8 cellular contexts compared by ENCODE assay signal in the genomic region with DNA sequence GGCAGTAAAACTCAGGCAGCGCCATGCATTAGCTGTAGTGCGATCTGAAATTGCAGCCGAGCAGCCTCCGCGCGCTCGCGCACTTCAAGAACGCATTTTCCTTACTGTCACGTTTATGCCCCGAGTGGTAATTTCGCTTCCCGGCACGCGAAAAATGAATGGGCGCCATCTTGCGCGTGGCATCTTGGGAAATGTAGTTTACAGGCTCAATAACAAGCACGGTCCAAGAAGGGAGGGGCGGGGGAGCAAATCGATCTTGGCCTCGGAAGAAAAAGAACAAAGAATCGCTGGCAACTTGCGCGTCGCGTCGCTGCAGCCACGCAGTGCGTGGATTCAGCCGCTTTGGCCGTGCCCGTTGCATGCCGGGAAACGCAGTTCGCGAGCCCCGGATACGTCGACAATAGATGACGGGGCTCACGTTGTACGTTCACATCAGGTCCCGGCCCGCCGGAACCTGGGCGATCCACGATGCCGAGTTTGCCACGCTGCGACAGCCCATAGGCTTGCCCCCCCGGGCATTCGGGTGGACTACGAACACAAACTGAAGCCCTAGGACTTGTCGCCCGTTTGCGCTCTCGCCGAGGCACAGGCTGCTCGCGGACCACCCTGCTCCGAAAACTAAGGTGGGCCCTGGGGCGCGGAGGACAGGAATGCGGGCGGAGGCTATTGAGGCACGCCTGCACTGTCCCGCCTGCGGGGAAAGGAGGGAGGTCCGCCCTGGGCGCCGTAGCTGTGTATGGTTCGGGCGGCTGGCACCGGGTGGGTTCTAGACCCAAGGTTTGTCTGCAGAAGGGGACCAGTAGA. TPM values are rescaled to one million over a fixed set of nuclear protein-coding genes. Genes with fewer than 3 reads are reported as not detected.
DNase-seq lines count a peak whose midpoint lies in the region; ATAC-seq, FAIRE-seq and TF ChIP-seq lines count a peak whose summit lies in the region.

A gene with protein sequence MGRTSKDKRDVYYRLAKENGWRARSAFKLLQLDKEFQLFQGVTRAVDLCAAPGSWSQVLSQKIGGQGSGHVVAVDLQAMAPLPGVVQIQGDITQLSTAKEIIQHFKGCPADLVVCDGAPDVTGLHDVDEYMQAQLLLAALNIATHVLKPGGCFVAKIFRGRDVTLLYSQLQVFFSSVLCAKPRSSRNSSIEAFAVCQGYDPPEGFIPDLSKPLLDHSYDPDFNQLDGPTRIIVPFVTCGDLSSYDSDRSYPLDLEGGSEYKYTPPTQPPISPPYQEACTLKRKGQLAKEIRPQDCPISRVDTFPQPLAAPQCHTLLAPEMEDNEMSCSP (plus strand): TSS at position 426 of the 804 bp plus-strand sequence. CDS start 1,849 bp downstream, outside the sequence.

- ATAC-seq in GM18502 (IDR thresholded peaks at IDR 0.05; ENCODE audit: poor library complexity, unreplicated experiment) (peak; percentile 87), HG02943 (IDR thresholded peaks at IDR 0.05; ENCODE audit: low read depth, unreplicated experiment) (peak; percentile 70), right cardiac atrium (peak; percentile 97), aorta (ENCODE audit: low FRiP score) (peak; percentile 93)

- no peak for TF ChIP-seq CTCF in astrocyte (IDR thresholded peaks at IDR 0.05; ENCODE audit: insufficient read depth, low read depth, low read length)

- H3K4me1 ChIP-seq in astrocyte (ENCODE audit: insufficient read depth, low read length) = peaks cover 10% of the 10 kb centered on the region
- H3K4me1 ChIP-seq in right cardiac atrium (ENCODE audit: control insufficient read depth, insufficient read depth, low read length) = no peaks in the 10 kb centered on the region
- H3K4me1 ChIP-seq in rectal smooth muscle tissue (ENCODE audit: control insufficient read depth, insufficient read depth, low read length) = no peaks in the 10 kb centered on the region
- no peaks in the 10 kb centered on the region for H3K4me1 ChIP-seq in aorta (ENCODE audit: control insufficient read depth in 1 of 2, insufficient read depth in 2 of 2, low read length in 2 of 2)

- H3K27me3 ChIP-seq in astrocyte (ENCODE audit: insufficient read depth, low read length) = no peaks in the 10 kb centered on the region
- no peaks in the 10 kb centered on the region for H3K27me3 ChIP-seq in right cardiac atrium (ENCODE audit: control insufficient read depth, insufficient read depth)
- no peaks in the 10 kb centered on the region for H3K27me3 ChIP-seq in rectal smooth muscle tissue (ENCODE audit: control insufficient read depth, insufficient read depth, low read length)
- H3K27me3 ChIP-seq in aorta (ENCODE audit: control insufficient read depth in 1 of 2, insufficient read depth in 2 of 2, low read length in 1 of 2) = no peaks in the 10 kb centered on the region

- H3K4me2 ChIP-seq in astrocyte (ENCODE audit: low read length) = peak within 1 kb of the TSS; percentile 98

- peak within 1 kb of the TSS; percentile 89 for H3K4me3 Mint-ChIP-seq in astrocyte (ENCODE audit: unreplicated experiment)

- H3K4me3 ChIP-seq in astrocyte (ENCODE audit: insufficient read depth, low read depth, low read length) = peak within 1 kb of the TSS; percentile 91
- peak within 1 kb of the TSS; percentile 79 for H3K4me3 ChIP-seq in right cardiac atrium (ENCODE audit: low read length)
- peak within 1 kb of the TSS; percentile 52 for H3K4me3 ChIP-seq in rectal smooth muscle tissue (ENCODE audit: low read length)
- peak within 1 kb of the TSS; percentile 53 to 79 for H3K4me3 ChIP-seq in aorta (ENCODE audit: low read length in 2 of 2)

- H2AFZ ChIP-seq in astrocyte (ENCODE audit: low read depth, low read length) = peak within 1 kb of the TSS; percentile 69

- intact Hi-C loops in right cardiac atrium (cut with DNase I) (no loop called here), aorta (cut with DNase I) (no loop called here)

- FAIRE-seq in astrocyte (lab: Jason Lieb, UNC) = peak; percentile 98

- H3K27ac ChIP-seq in astrocyte (ENCODE audit: low read depth, low read length) (peak within 1 kb of the TSS; percentile 95), right cardiac atrium (ENCODE audit: low read length) (peak within 1 kb of the TSS; percentile 45), rectal smooth muscle tissue (ENCODE audit: low read depth, low read length) (peak within 1 kb of the TSS; percentile 77), aorta (ENCODE audit: low read depth in 1 of 2, low read length in 2 of 2) (peak within 1 kb of the TSS in 1 of 2 donors; percentile 83)

- H3K27ac Mint-ChIP-seq in astrocyte (ENCODE audit: unreplicated experiment) = peak within 1 kb of the TSS; percentile 95

- peaks cover 25% of the 10 kb centered on the region for H4K20me1 ChIP-seq in astrocyte (ENCODE audit: insufficient read depth, low read length)

- H3K9ac ChIP-seq in astrocyte (ENCODE audit: low read length) = peak within 1 kb of the TSS; percentile 100
- peak within 1 kb of the TSS; percentile 39 for H3K9ac ChIP-seq in rectal smooth muscle tissue (ENCODE audit: low read length)

- H3K4me1 Mint-ChIP-seq in astrocyte (ENCODE audit: low read depth, unreplicated experiment) = peaks cover 17% of the 10 kb centered on the region

- H3K9me3 ChIP-seq in astrocyte (ENCODE audit: insufficient read depth, low read depth, low read length) = no peaks in the 10 kb centered on the region
- no peaks in the 10 kb centered on the region for H3K9me3 ChIP-seq in right cardiac atrium (ENCODE audit: control insufficient read depth, low read length)
- H3K9me3 ChIP-seq in aorta (ENCODE audit: control insufficient read depth, low read length) = no peaks in the 10 kb centered on the region

- peaks cover 55% of the 10 kb centered on the region for H3K79me2 ChIP-seq in astrocyte (ENCODE audit: insufficient read depth, low read length)

- peaks cover 6% of the 10 kb centered on the region for H3K36me3 Mint-ChIP-seq in astrocyte (ENCODE audit: low read depth, unreplicated experiment)

- H3K27me3 Mint-ChIP-seq in astrocyte (ENCODE audit: low read depth, unreplicated experiment) = no peaks in the 10 kb centered on the region

- H3K9me3 Mint-ChIP-seq in astrocyte (ENCODE audit: unreplicated experiment) = peaks cover 2% of the 10 kb centered on the region

- DNase-seq in NCI-H2029 (lab: John Stamatoyannopoulos, UW) (peak; percentile 62), T-helper 22 cell (ENCODE audit: low read depth) (peak; percentile 86), astrocyte (ENCODE audit: low read depth) (peak; percentile 90), right cardiac atrium (peak; percentile 90 to 95 (median 94)), aorta (peak; percentile 94)

- under 1% methylated on average over 75 of the region's 75 CpGs for WGBS in right cardiac atrium
- WGBS in aorta, 2 donors = 1 to 35% methylated on average over 75 of the region's 75 CpGs

- peaks cover 3% of the 10 kb centered on the region for H3K36me3 ChIP-seq in astrocyte (ENCODE audit: insufficient read depth, low read length)
- no peaks in the 10 kb centered on the region for H3K36me3 ChIP-seq in rectal smooth muscle tissue (ENCODE audit: control insufficient read depth, insufficient read depth, low read length)
- no peaks in the 10 kb centered on the region for H3K36me3 ChIP-seq in aorta (ENCODE audit: control insufficient read depth in 1 of 2, insufficient read depth in 2 of 2, low read length in 1 of 2)

RNA-seq across cellular contexts. Expression of the gene that starts here (rescaled TPM):
- 64.4 and 73.5 TPM in 2 replicates for total RNA-seq in astrocyte
- 10 to 100 TPM; 19.9 to 25.5 (median 21.8) TPM for total RNA-seq in right cardiac atrium
- polyA plus RNA-seq in right cardiac atrium = 20.0 TPM
- total RNA-seq in aorta = 10 to 100 TPM; 32.7 to 38.4 TPM
- 10 to 100 TPM; 28.5 to 45.1 TPM for polyA plus RNA-seq in aorta
